In the genomic region with DNA sequence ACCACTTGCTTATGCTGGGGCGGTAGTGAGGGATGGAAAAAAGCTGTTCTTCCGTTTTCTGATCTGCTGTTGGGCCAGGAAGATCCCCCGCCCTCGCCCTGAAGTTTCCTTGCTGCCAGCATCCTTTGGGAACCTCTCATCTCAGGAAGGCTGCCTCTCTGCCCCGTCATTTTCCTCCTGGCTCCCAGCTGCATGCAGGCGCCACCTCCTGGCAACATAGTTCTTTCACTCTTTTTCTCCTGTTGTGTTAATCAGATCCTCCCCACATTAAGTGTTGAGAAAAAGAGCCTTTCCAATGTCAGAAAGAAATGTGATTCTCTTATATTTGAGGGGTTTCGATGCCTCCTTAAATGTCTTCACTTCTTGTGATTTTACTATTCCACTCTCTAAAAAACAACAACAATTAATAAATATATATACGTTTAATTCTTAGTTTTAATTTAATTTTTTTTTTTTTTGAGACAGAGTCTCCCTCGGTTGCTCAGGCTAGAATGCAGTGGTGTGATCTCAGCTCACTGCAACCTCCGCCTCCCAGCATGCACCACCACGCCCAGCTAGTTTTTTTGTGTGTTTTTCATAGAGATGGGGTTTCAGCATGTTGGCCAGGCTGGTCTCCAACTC, we compare ENCODE assay signal across 8 cellular contexts.
DNase-seq lines count a peak whose midpoint lies in the region; ATAC-seq and TF ChIP-seq lines count a peak whose summit lies in the region.

No MANE protein-coding gene starts in this region.

- peak; percentile 55 for ATAC-seq in GM18502 (IDR thresholded peaks at IDR 0.05; ENCODE audit: poor library complexity, unreplicated experiment)
- no peak for ATAC-seq in activated T-cell treated with anti-CD3 and anti-CD28 coated beads, Interleukin-2, amount 50 U/mL, for 72 hours (replicated peaks in 1 of 2)

- H3K4me1 Mint-ChIP-seq in activated T-cell treated with anti-CD3 and anti-CD28 coated beads, Interleukin-2, amount 50 U/mL, for 72 hours (ENCODE audit: low read depth): peaks cover 7% of the 10 kb centered on the region

- in situ Hi-C loops in ACHN (cut with HindIII; ENCODE audit: low pct_ligation_motif_present, low pct_unique_long_range_greater_than_20kb, low sequenced_read_pairs): no loop called here

- H3K27me3 Mint-ChIP-seq in activated T-cell treated with anti-CD3 and anti-CD28 coated beads, Interleukin-2, amount 50 U/mL, for 72 hours (ENCODE audit: low read depth): no peaks in the 10 kb centered on the region

- H3K4me1 ChIP-seq in Karpas-422 (ENCODE audit: low read length): peaks cover 29% of the 10 kb centered on the region

- H4K20me1 ChIP-seq in Karpas-422 (ENCODE audit: insufficient read depth, low read depth, low read length): peaks cover 3% of the 10 kb centered on the region; the same call in 1 of the 2 replicates

- H3K9ac ChIP-seq in Karpas-422 (ENCODE audit: low read length): peak overlapping the region; percentile 16; the same call in 1 of the 2 replicates

- H3K79me2 ChIP-seq in Karpas-422 (ENCODE audit: low read length): peaks cover 88% of the 10 kb centered on the region

- H3K36me3 Mint-ChIP-seq in activated T-cell treated with anti-CD3 and anti-CD28 coated beads, Interleukin-2, amount 50 U/mL, for 72 hours (ENCODE audit: insufficient read depth in 2 of 2): peaks cover 0 to 2% of the 10 kb centered on the region in 2 donors

- H3K4me3 ChIP-seq in Karpas-422 (ENCODE audit: low read length) (no peak overlapping the region), fibroblast of the aortic adventitia (ENCODE audit: low read depth, low read length) (no peak overlapping the region)

- peak overlapping the region; percentile 50 for H3K4me2 ChIP-seq in Karpas-422 (ENCODE audit: low read depth, low read length, poor library complexity, severe bottlenecking)

- no peaks in the 10 kb centered on the region for H3K9me3 Mint-ChIP-seq in activated T-cell treated with anti-CD3 and anti-CD28 coated beads, Interleukin-2, amount 50 U/mL, for 72 hours

- no peaks in the 10 kb centered on the region for H3K27me3 ChIP-seq in Karpas-422 (ENCODE audit: low read length)

- peak; percentile 83 for DNase-seq in ACHN
- DNase-seq in Karpas-422: peak; percentile 82
- DNase-seq in activated T-cell treated with anti-CD3 and anti-CD28 coated beads, Interleukin-2, amount 50 U/mL, for 72 hours: peak; percentile 50 to 52
- DNase-seq in fibroblast of the aortic adventitia (ENCODE audit: low read depth): peak; percentile 91
- peak; percentile 74 for DNase-seq in occipital lobe (lab: John Stamatoyannopoulos, UW)
- DNase-seq in ureter (ENCODE audit: low spot score): peak; percentile 71

- H3K4me3 Mint-ChIP-seq in activated T-cell treated with anti-CD3 and anti-CD28 coated beads, Interleukin-2, amount 50 U/mL, for 72 hours: no peak overlapping the region

- H2AFZ ChIP-seq in Karpas-422 (ENCODE audit: low read length): no peak overlapping the region

- peak overlapping the region; percentile 44 for H3K27ac ChIP-seq in Karpas-422 (ENCODE audit: low read length)

- peak overlapping the region; percentile 1 for H3K27ac Mint-ChIP-seq in activated T-cell treated with anti-CD3 and anti-CD28 coated beads, Interleukin-2, amount 50 U/mL, for 72 hours

- no peaks in the 10 kb centered on the region for H3K9me3 ChIP-seq in Karpas-422 (ENCODE audit: low read length)

- peak; percentile 77 for TF ChIP-seq CTCF in fibroblast of the aortic adventitia (IDR thresholded peaks at IDR 0.05; ENCODE audit: insufficient read depth, low read length)

- H3K36me3 ChIP-seq in Karpas-422 (ENCODE audit: insufficient read depth, low read length): peaks cover 7% of the 10 kb centered on the region

- H3K9me2 ChIP-seq in Karpas-422 (replicated peaks; ENCODE audit: insufficient read depth, low read length): no peaks in the 10 kb centered on the region

TF ChIP-seq in PFSK-1, 5 proteins besides CTCF, POLR2A, EP300 and RAD21:
- TF ChIP-seq POLR2AphosphoS5 (IDR thresholded peaks at IDR 0.05; ENCODE audit: low read depth, low read length) (no peak), FOXP2 (optimal IDR thresholded peaks at IDR 0.05; ENCODE audit: borderline replicate concordance, extremely low read depth, extremely low read length, insufficient read depth) (peak; percentile 12), TAF1 (IDR thresholded peaks at IDR 0.05; ENCODE audit: borderline replicate concordance, insufficient read depth, low read length) (no peak), SIN3A (IDR thresholded peaks at IDR 0.05; ENCODE audit: borderline replicate concordance, insufficient read depth, low read length) (no peak)
